ENCODE assay signal across 8 cellular contexts in genomic region chr21:44874497-44875331, GRCh38. TPM values are rescaled to one million over a fixed set of nuclear protein-coding genes. Genes with fewer than 3 reads are reported as not detected.
DNase-seq lines count a peak whose midpoint lies in the region; ATAC-seq and TF ChIP-seq lines count a peak whose summit lies in the region.

No MANE protein-coding gene starts in this region.

- TF ChIP-seq CTCF in HFFc6 (IDR thresholded peaks at IDR 0.05) = no peak
- no peak for TF ChIP-seq CTCF in lower lobe of right lung (IDR thresholded peaks at IDR 0.05)

- no peaks in the 10 kb centered on the region for H3K36me3 ChIP-seq in duodenal mucosa (ENCODE audit: control insufficient read depth in 1 of 2, insufficient read depth in 2 of 2, low read length in 2 of 2)
- no peaks in the 10 kb centered on the region for H3K36me3 ChIP-seq in lower lobe of right lung
- H3K36me3 ChIP-seq in stomach smooth muscle (ENCODE audit: control insufficient read depth in 2 of 2, insufficient read depth in 2 of 2, low read length in 2 of 2) = no peaks in the 10 kb centered on the region

- POLR2A ChIA-PET in T-cell (lab: Charles Lee) = interaction anchor here in 1 of 2 donors (0.6 kb wide), 2 partner anchors 262 to 274 kb away, joined by 3 to 4 read pairs; no protein-coding TSS in a partner anchor

- H3K27ac Mint-ChIP-seq in HFFc6 (peak overlapping the region; percentile 73), T-cell (peak overlapping the region; percentile 91 to 94)

- no peaks in the 10 kb centered on the region for H3K27me3 ChIP-seq in duodenal mucosa (ENCODE audit: control insufficient read depth in 1 of 2, insufficient read depth in 2 of 2, low read length in 2 of 2)
- H3K27me3 ChIP-seq in lower lobe of right lung (ENCODE audit: low read depth) = no peaks in the 10 kb centered on the region
- H3K27me3 ChIP-seq in stomach smooth muscle (ENCODE audit: control insufficient read depth in 1 of 2, insufficient read depth in 2 of 2, low read length in 2 of 2) = no peaks in the 10 kb centered on the region

- H3K9ac ChIP-seq in duodenal mucosa (ENCODE audit: low read depth in 1 of 2, low read length in 2 of 2) (peak overlapping the region; percentile 70 to 88), stomach smooth muscle (ENCODE audit: low read length in 2 of 2) (peak overlapping the region; percentile 75 to 85)

- H3K9me3 Mint-ChIP-seq in HFFc6 (no peaks in the 10 kb centered on the region), T-cell (no peaks in the 10 kb centered on the region)

- CTCF ChIA-PET in T-cell (lab: Charles Lee) = interaction anchor here in 1 of 2 donors (1.4 to 1.8 kb wide), 2 partner anchors 52 to 74 kb away, joined by 5 to 12 read pairs; partner anchors contain the start of gene UBE2G2

- H3K4me3 Mint-ChIP-seq in HFFc6 (peak overlapping the region; percentile 84), T-cell (peak overlapping the region; percentile 87 to 94 (median 88))

- intact Hi-C loops in lower lobe of right lung (cut with DNase I) = no loop called here

- peak overlapping the region; percentile 84 for H3K27ac ChIP-seq in duodenal mucosa (ENCODE audit: low read depth, low read length)
- H3K27ac ChIP-seq in lower lobe of right lung = peak overlapping the region; percentile 98
- peak overlapping the region; percentile 88 for H3K27ac ChIP-seq in stomach smooth muscle (ENCODE audit: low read length)

- H3K27me3 Mint-ChIP-seq in HFFc6 (ENCODE audit: insufficient read depth) (no peaks in the 10 kb centered on the region), T-cell (no peaks in the 10 kb centered on the region)

- peak; percentile 40 for DNase-seq in DMS79 (lab: John Stamatoyannopoulos, UW)
- no peak for DNase-seq in HFFc6
- peak in 16 of 34 experiments; percentile 6 to 46 (median 33) for DNase-seq in T-cell
- peak; percentile 85 for DNase-seq in lower lobe of right lung
- DNase-seq in NCI-H1436 (lab: John Stamatoyannopoulos, UW) = no peak
- no peak for DNase-seq in COR-L47 (lab: John Stamatoyannopoulos, UW)

- H3K4me1 Mint-ChIP-seq in HFFc6 (ENCODE audit: low read depth) = peaks cover 57% of the 10 kb centered on the region
- peaks cover 41 to 48% (median 46%) of the 10 kb centered on the region in 3 donors for H3K4me1 Mint-ChIP-seq in T-cell

- peaks cover 31 to 57% of the 10 kb centered on the region in 2 donors for H3K4me1 ChIP-seq in duodenal mucosa (ENCODE audit: control insufficient read depth in 1 of 2, insufficient read depth in 2 of 2, low read length in 2 of 2)
- peaks cover 72% of the 10 kb centered on the region for H3K4me1 ChIP-seq in lower lobe of right lung
- H3K4me1 ChIP-seq in stomach smooth muscle (ENCODE audit: control insufficient read depth, insufficient read depth, low read length) = peaks cover 39% of the 10 kb centered on the region

- H3K36me3 Mint-ChIP-seq in HFFc6 (ENCODE audit: low read depth) (no peaks in the 10 kb centered on the region; the same call in 1 of the 2 replicates), T-cell (no peaks in the 10 kb centered on the region)

- no peaks in the 10 kb centered on the region for H3K9me3 ChIP-seq in duodenal mucosa (ENCODE audit: control insufficient read depth in 1 of 2, low read length in 2 of 2)
- no peaks in the 10 kb centered on the region for H3K9me3 ChIP-seq in lower lobe of right lung
- no peaks in the 10 kb centered on the region for H3K9me3 ChIP-seq in stomach smooth muscle (ENCODE audit: control insufficient read depth in 2 of 2, low read length in 2 of 2)

- ATAC-seq in T-cell (replicated peaks in 1 of 4) = peak; percentile 0 to 5 (median 2)
- ATAC-seq in lower lobe of right lung = peak; percentile 39 to 54

- H3K4me3 ChIP-seq in duodenal mucosa (ENCODE audit: low read depth in 1 of 2, low read length in 2 of 2) = peak overlapping the region; percentile 65 to 67
- H3K4me3 ChIP-seq in lower lobe of right lung = peak overlapping the region; percentile 79
- H3K4me3 ChIP-seq in stomach smooth muscle (ENCODE audit: low read length in 2 of 2) = peak overlapping the region; percentile 66 to 86

RNA-seq across cellular contexts. Expression of gene PTTG1IP, which starts 1.2 kb away (rescaled TPM):
- total RNA-seq in HFFc6 (2021; fragmentation: NEBNext Ultra II Directional; extraction: Animal tissue kit (Norgen Biotek cat#: 25700)) = 100 to 1,000 TPM; 241 to 290 (median 277) TPM
- total RNA-seq in T-cell (10 to 100 TPM; 73.4 to 91.1 (median 90.2) TPM), lower lobe of right lung (209 TPM)

RNA-seq across cellular contexts. Expression of gene ITGB2, which starts 46.0 kb away (rescaled TPM):
- under 1 TPM in 3 of 6 experiments, not detected in 3; 0.19 to 0.45 (median 0.33) TPM for total RNA-seq in HFFc6 (2021; fragmentation: NEBNext Ultra II Directional; extraction: Animal tissue kit (Norgen Biotek cat#: 25700))
- total RNA-seq in T-cell = 100 to 1,000 TPM; 249 to 498 (median 304) TPM
- total RNA-seq in lower lobe of right lung = 468 TPM

RNA-seq across cellular contexts. Expression of gene SUMO3, which starts 56.9 kb away (rescaled TPM):
- total RNA-seq in HFFc6 (2021; fragmentation: NEBNext Ultra II Directional; extraction: Animal tissue kit (Norgen Biotek cat#: 25700)) = 100 to 1,000 TPM; 116 to 160 (median 147) TPM
- total RNA-seq in T-cell (10 to 100 TPM; 49.1 to 77.1 (median 53.7) TPM), lower lobe of right lung (88.2 TPM)

Comparison
In these comparisons a context has a peak if more than half of its experiments do, and no peak if none do; other contexts are left out.
1. DNase-seq: peak in DMS79 (single experiment) and lower lobe of right lung (single experiment); none in HFFc6 (single experiment), NCI-H1436 (single experiment) and COR-L47 (single experiment).
2. RNA of gene ITGB2, which starts 46.0 kb away (total RNA-seq): 468 TPM in lower lobe of right lung (single experiment) and 249 to 498 TPM in T-cell; 0.19 to 0.45 TPM in HFFc6; every median in the first group is over 100 times any median in the second.
3. Peak in every context shown above with its lines, with median percentiles within 50 percentile points of each other: H3K27ac ChIP-seq and H3K4me3 ChIP-seq.